ENCODE assay signal across 25 cellular contexts in genomic region chr5:149799965-149800516, GRCh38.
DNase-seq lines count a peak whose midpoint lies in the region; ATAC-seq, FAIRE-seq and TF ChIP-seq lines count a peak whose summit lies in the region.
"Had no signal": no experiment of that assay in that cellular context is flagged by ENCODE, and none has a peak within 500 bp of the region (broad histone marks: within the 10 kb centered on the region; RNA-seq: fewer than 3 reads in every experiment).

No MANE protein-coding gene starts in this region.

- H3K4me3 ChIP-seq in heart right ventricle (no peak overlapping the region), K562 (no peak overlapping the region), mucosa of rectum (ENCODE audit: low read length in 2 of 2) (no peak overlapping the region), subcutaneous abdominal adipose tissue (ENCODE audit: low read depth in 1 of 5, low read length in 5 of 5) (no peak overlapping the region), mesendoderm (ENCODE audit: low read length) (no peak overlapping the region)
- H3K4me3 ChIP-seq: GM23338, ovary had no signal

- no peaks in the 10 kb centered on the region for H3K9me1 ChIP-seq in K562 (ENCODE audit: control insufficient read depth, insufficient read depth, low read length)

- H2AK5ac ChIP-seq in mesendoderm (ENCODE audit: low read length): no peak overlapping the region

- no peak overlapping the region for H4K5ac ChIP-seq in mesendoderm (ENCODE audit: low read length)

- H3K36me3 ChIP-seq in heart right ventricle (no peaks in the 10 kb centered on the region), K562 (ENCODE audit: control insufficient read depth, insufficient read depth, low read length) (0 out of 3 replicates have a peak, but pooled peaks cover 2% of the 10 kb centered on the region), mucosa of rectum (ENCODE audit: control insufficient read depth in 2 of 2, insufficient read depth in 2 of 2, low read length in 2 of 2) (no peaks in the 10 kb centered on the region), subcutaneous abdominal adipose tissue (ENCODE audit: control insufficient read depth in 5 of 5, insufficient read depth in 5 of 5, low read length in 5 of 5) (no peaks in the 10 kb centered on the region), mesendoderm (ENCODE audit: control insufficient read depth, insufficient read depth, low read length) (no peaks in the 10 kb centered on the region)
- H3K36me3 ChIP-seq: ovary had no signal

- no peak overlapping the region for H3K4ac ChIP-seq in mesendoderm (ENCODE audit: low read depth, low read length)

- POLR2A ChIA-PET in K562 (lab: Yijun Ruan, JAX): interaction anchor here (0.7 to 1.3 kb wide), 4 partner anchors 11 to 70 kb away, joined by 3 read pairs; partner anchors contain the start of gene PPARGC1B

- H3K4me2 ChIP-seq in K562 (ENCODE audit: insufficient read depth, low read length) (peak overlapping the region; percentile 34; the same call in 1 of the 2 replicates), mesendoderm (ENCODE audit: low read length) (no peak overlapping the region)
- H3K4me2 ChIP-seq: GM23338 had no signal

- H3K4me1 ChIP-seq in heart right ventricle (peaks cover 40 to 100% (median 90%) of the 10 kb centered on the region in 9 donors), K562 (replicated peaks in 1 of 2; ENCODE audit: control insufficient read depth in 2 of 2, insufficient read depth in 2 of 2, low read length in 2 of 2) (peaks cover 40 to 75% of the 10 kb centered on the region in 2 experiments), mucosa of rectum (ENCODE audit: control insufficient read depth in 2 of 2, insufficient read depth in 2 of 2, low read length in 2 of 2) (peaks cover 29 to 38% of the 10 kb centered on the region in 2 donors), subcutaneous abdominal adipose tissue (ENCODE audit: control insufficient read depth in 5 of 5, insufficient read depth in 5 of 5, low read length in 5 of 5) (peaks cover 23 to 66% (median 56%) of the 10 kb centered on the region in 5 donors), mesendoderm (ENCODE audit: control insufficient read depth, low read depth, low read length) (no peaks in the 10 kb centered on the region)

- intact Hi-C loops in heart right ventricle (cut with DNase I) (loop anchor here in 2 of 10 donors (2.0 kb wide), 1 partner anchor 17 kb away; no protein-coding TSS in a partner anchor), cardiac septum (cut with DNase I) (no loop called here), K562 (cut with micrococcal nuclease) (loop anchor here (10.0 kb wide), 1 partner anchor 345 kb away; no protein-coding TSS in a partner anchor)

- BruUV-seq in K562 (replicated peaks; lab: Mats Ljungman, UMichigan): no TSS peak

- peaks cover 95% of the 10 kb centered on the region for H3K79me2 ChIP-seq in K562 (ENCODE audit: control insufficient read depth, insufficient read depth, low read length)
- H3K79me2 ChIP-seq in mesendoderm (ENCODE audit: control insufficient read depth, insufficient read depth, low read length): no peaks in the 10 kb centered on the region

- TF ChIP-seq CTCF in heart right ventricle (IDR thresholded peaks at IDR 0.05) (no peak), K562 (IDR thresholded peaks at IDR 0.05 in 2 of 3, conservative IDR thresholded peaks at IDR 0.05 in 1 of 3; ENCODE audit: insufficient read depth in 2 of 3, low read depth in 1 of 3, low read length in 3 of 3) (no peak)

- 61 to 62% methylated on average over 7 of the region's 7 CpGs for WGBS in heart right ventricle, 2 donors
- 26% methylated on average over 7 of the region's 7 CpGs for WGBS in K562 (ENCODE audit: insufficient coverage, low coverage, missing lambda C conversion rate)
- no CpG with 5 or more reads among the region's 7 CpGs for WGBS in mesendoderm (ENCODE audit: extremely low coverage, insufficient coverage, low lambda C conversion rate)

- H2BK15ac ChIP-seq in mesendoderm (replicated peaks; ENCODE audit: low read depth): no peak overlapping the region

- H2BK120ac ChIP-seq in mesendoderm (ENCODE audit: low read depth, low read length): no peak overlapping the region

- no peak for TF ChIP-seq RAD21 in K562 (CRISPR knock-in tag; conservative IDR thresholded peaks at IDR 0.05 in 1 of 2, IDR thresholded peaks at IDR 0.05 in 1 of 2)

- no peak overlapping the region for H2BK5ac ChIP-seq in mesendoderm (ENCODE audit: low read length)

- no peaks in the 10 kb centered on the region for H3K79me1 ChIP-seq in mesendoderm (ENCODE audit: low read length)

- H3K56ac ChIP-seq in mesendoderm (ENCODE audit: low read length): no peak overlapping the region

- H3K18ac ChIP-seq in mesendoderm (ENCODE audit: low read length): no peak overlapping the region

- no peak overlapping the region for H4K8ac ChIP-seq in mesendoderm (ENCODE audit: low read depth, low read length)

- no peak overlapping the region; a peak in 1 of 4 replicates for H3K9ac ChIP-seq in K562 (ENCODE audit: insufficient read depth in 1 of 2, low read depth in 2 of 2, low read length in 2 of 2)
- peak overlapping the region in 1 of 2 donors; percentile 28 for H3K9ac ChIP-seq in mucosa of rectum (ENCODE audit: low read depth in 1 of 2, low read length in 2 of 2)
- H3K9ac ChIP-seq in subcutaneous abdominal adipose tissue (ENCODE audit: low read length in 5 of 5): no peak overlapping the region
- H3K9ac ChIP-seq in mesendoderm (ENCODE audit: low read length): no peak overlapping the region

- H3K23ac ChIP-seq in mesendoderm (ENCODE audit: low read length): no peak overlapping the region

- FAIRE-seq in K562 (lab: Jason Lieb, UNC): peak; percentile 48
- FAIRE-seq: astrocyte, endothelial cell of umbilical vein, GM18507 had no signal

- DNase-seq in heart right ventricle (no peak), cardiac septum (ENCODE audit: low spot score) (no peak), K562 (ENCODE audit: extremely low read depth in 1 of 4, low spot score in 3 of 4) (peak in 2 of 4 experiments; percentile 33 to 64), mesendoderm (no peak), SW 1271 (lab: John Stamatoyannopoulos, UW) (no peak)
- DNase-seq: activated CD4-positive, CD25-positive, alpha-beta regulatory T cell treated with anti-CD3 and anti-CD28 coated beads, Interleukin-2, amount 50 U/mL, for 72 hours; activated CD8-positive, alpha-beta T cell treated with anti-CD3 and anti-CD28 coated beads for 36 hours; activated effector memory CD4-positive, alpha-beta T cell treated with Interleukin-2 at 50 U/mL for 16 hours; activated naive CD8-positive, alpha-beta T cell treated with anti-CD3 and anti-CD28 coated beads, Interleukin-2, amount 10 ng/mL, durations not matched to agents 7 days and 5 days; GDM1; head of caudate nucleus; KBM-7; left cardiac atrium; midbrain; NCI-H1436 treated with DMSO at 0.1 percent for 48 hours; ovary; stimulated activated naive CD8-positive, alpha-beta T cell treated with anti-CD3 and anti-CD28 coated beads, Interleukin-15, amount 100 ng/mL, for 72 hours; trophoblast cell had no signal

- 0 out of 2 replicates have a peak, but pooled peaks have one; percentile 9 for TF ChIP-seq EP300 in K562 (IDR thresholded peaks at IDR 0.05; ENCODE audit: low read length)

- TF ChIP-seq POLR2A in K562 (conservative IDR thresholded peaks at IDR 0.05): no peak

- H4K20me1 ChIP-seq in K562 (replicated peaks; ENCODE audit: control insufficient read depth, insufficient read depth, low read length): peaks cover 36% of the 10 kb centered on the region; the same call in 1 of the 2 replicates

- H3K27me3 ChIP-seq in heart right ventricle: no peaks in the 10 kb centered on the region
- no peaks in the 10 kb centered on the region for H3K27me3 ChIP-seq in K562 (ENCODE audit: control insufficient read depth in 2 of 2, insufficient read depth in 2 of 2, low read length in 2 of 2)
- H3K27me3 ChIP-seq in mucosa of rectum (ENCODE audit: control insufficient read depth in 2 of 2, insufficient read depth in 2 of 2, low read length in 2 of 2): no peaks in the 10 kb centered on the region
- H3K27me3 ChIP-seq in subcutaneous abdominal adipose tissue (ENCODE audit: control insufficient read depth in 5 of 5, insufficient read depth in 4 of 5, low read length in 5 of 5): no peaks in the 10 kb centered on the region
- H3K27me3 ChIP-seq in mesendoderm (ENCODE audit: insufficient read depth, low read length, poor library complexity): no peaks in the 10 kb centered on the region
- H3K27me3 ChIP-seq: ovary had no signal

- in situ Hi-C loops in K562 (cut with MboI): no loop called here

- H2AFZ ChIP-seq in K562 (ENCODE audit: low read depth, low read length): no peak overlapping the region
- H2AFZ ChIP-seq: GM23338 had no signal

- H3K9me3 ChIP-seq in heart right ventricle (no peaks in the 10 kb centered on the region), K562 (replicated peaks; ENCODE audit: control insufficient read depth, insufficient read depth, low read depth, low read length) (no peaks in the 10 kb centered on the region), mucosa of rectum (ENCODE audit: control insufficient read depth in 2 of 2, low read length in 2 of 2) (no peaks in the 10 kb centered on the region), subcutaneous abdominal adipose tissue (ENCODE audit: control insufficient read depth in 5 of 5, low read length in 5 of 5) (no peaks in the 10 kb centered on the region)
- H3K9me3 ChIP-seq: ovary had no signal

- CTCF ChIA-PET in K562 (lab: Yijun Ruan, JAX; ENCODE audit: low intra/inter-chr PET ratio): no interaction called here

- H3K27ac ChIP-seq in heart right ventricle (peak overlapping the region; percentile 49 to 92 (median 88)), K562 (ENCODE audit: extremely low read depth, low read depth, low read length) (0 out of 3 replicates have a peak overlapping the region, but pooled peaks have one; percentile 30), mucosa of rectum (ENCODE audit: low read depth in 2 of 2, low read length in 2 of 2) (peak overlapping the region; percentile 75 to 84), subcutaneous abdominal adipose tissue (ENCODE audit: low read depth, low read length) (peak overlapping the region; percentile 50), mesendoderm (ENCODE audit: low read depth, low read length) (no peak overlapping the region)
- H3K27ac ChIP-seq: ovary had no signal

- no peak for ATAC-seq in heart right ventricle
- no peak; the same call in 2 of the 3 replicates for ATAC-seq in K562
- no peak for ATAC-seq in HG03460 (IDR thresholded peaks at IDR 0.05; ENCODE audit: unreplicated experiment)
- ATAC-seq: activated CD8-positive, alpha-beta T cell treated with anti-CD3 and anti-CD28 coated beads for 36 hours; GM23338; stimulated activated naive CD8-positive, alpha-beta T cell treated with anti-CD3 and anti-CD28 coated beads, Interleukin-15, amount 100 ng/mL, for 72 hours had no signal

TF ChIP-seq in K562, 482 proteins besides CTCF, POLR2A, EP300 and RAD21 (continues in another document):
- TF ChIP-seq TEAD4 (IDR thresholded peaks at IDR 0.05; ENCODE audit: low read length) (peak; percentile 32), TEAD4 (CRISPR knock-in tag; IDR thresholded peaks at IDR 0.05; ENCODE audit: borderline replicate concordance) (no peak), PML (IDR thresholded peaks at IDR 0.05; ENCODE audit: low read length) (no peak), STAT5B (CRISPR knock-in tag; IDR thresholded peaks at IDR 0.05) (no peak)
